In genomic region chr10:99845837-99846382, GRCh38 we compare ENCODE assay signal across 1 cellular context.
TF ChIP-seq lines count a peak whose summit lies in the region.

No MANE protein-coding gene starts in this region.

TF ChIP-seq in HEK293, 187 proteins besides CTCF, POLR2A, EP300 and RAD21 (continued from another document):
- no peak for TF ChIP-seq ZBTB26 (tag by site-specific recombination; optimal IDR thresholded peaks at IDR 0.05)
- TF ChIP-seq PATZ1 (tag by site-specific recombination; IDR thresholded peaks at IDR 0.05): no peak
- no peak for TF ChIP-seq ZBTB44 (tag by site-specific recombination; IDR thresholded peaks at IDR 0.05)
- no peak for TF ChIP-seq KLF9 (tag by site-specific recombination; IDR thresholded peaks at IDR 0.05; ENCODE audit: low read depth)
- TF ChIP-seq OVOL3 (tag by site-specific recombination; IDR thresholded peaks at IDR 0.05): no peak
- no peak for TF ChIP-seq ZNF302 (tag by site-specific recombination; IDR thresholded peaks at IDR 0.05; ENCODE audit: low read depth)
- no peak for TF ChIP-seq ZNF335 (tag by site-specific recombination; conservative IDR thresholded peaks at IDR 0.05)
- TF ChIP-seq ZNF704 (tag by site-specific recombination; IDR thresholded peaks at IDR 0.05): no peak
- TF ChIP-seq ZNF184 (tag by site-specific recombination; IDR thresholded peaks at IDR 0.05): no peak
- TF ChIP-seq ZNF10 (tag by site-specific recombination; IDR thresholded peaks at IDR 0.05): no peak
- no peak for TF ChIP-seq BCL11A (tag by site-specific recombination; IDR thresholded peaks at IDR 0.05; ENCODE audit: low read depth)
- TF ChIP-seq ZNF274 (IDR thresholded peaks at IDR 0.05; ENCODE audit: low read length): no peak
- TF ChIP-seq ZNF274 (tag by site-specific recombination; IDR thresholded peaks at IDR 0.05; ENCODE audit: borderline replicate concordance): no peak
- TF ChIP-seq PBX3 (CRISPR knock-in tag; IDR thresholded peaks at IDR 0.05): no peak
- no peak for TF ChIP-seq ZNF214 (tag by site-specific recombination; IDR thresholded peaks at IDR 0.05; ENCODE audit: borderline replicate concordance)
- TF ChIP-seq ZNF239 (tag by site-specific recombination; IDR thresholded peaks at IDR 0.05): no peak
- TF ChIP-seq ZNF280C (tag by site-specific recombination; IDR thresholded peaks at IDR 0.05): no peak
- TF ChIP-seq ZNF626 (tag by site-specific recombination; IDR thresholded peaks at IDR 0.05): no peak
- no peak for TF ChIP-seq PRDM4 (tag by site-specific recombination; IDR thresholded peaks at IDR 0.05)
- TF ChIP-seq ZNF677 (tag by site-specific recombination; IDR thresholded peaks at IDR 0.05): no peak
- TF ChIP-seq ATF2 (tag by site-specific recombination; IDR thresholded peaks at IDR 0.05; ENCODE audit: low read depth): peak; percentile 37; the same call in 1 of the 2 replicates
- no peak for TF ChIP-seq ZNF433 (tag by site-specific recombination; IDR thresholded peaks at IDR 0.05; ENCODE audit: low read depth)
- no peak for TF ChIP-seq ZNF548 (tag by site-specific recombination; IDR thresholded peaks at IDR 0.05)
- peak; percentile 63; the same call in 1 of the 2 replicates for TF ChIP-seq ZNF394 (tag by site-specific recombination; IDR thresholded peaks at IDR 0.05; ENCODE audit: borderline replicate concordance)
- TF ChIP-seq ZNF670 (tag by site-specific recombination; IDR thresholded peaks at IDR 0.05; ENCODE audit: low read depth): no peak
- no peak for TF ChIP-seq ZFP3 (tag by site-specific recombination; IDR thresholded peaks at IDR 0.05; ENCODE audit: low read depth)
- peak; percentile 100 for TF ChIP-seq ZNF654 (tag by site-specific recombination; IDR thresholded peaks at IDR 0.05; ENCODE audit: low read depth)
- no peak for TF ChIP-seq YY1 (tag by site-specific recombination; IDR thresholded peaks at IDR 0.05)
- TF ChIP-seq ZNF169 (tag by site-specific recombination; IDR thresholded peaks at IDR 0.05): no peak
- TF ChIP-seq ZNF341 (tag by site-specific recombination; IDR thresholded peaks at IDR 0.05; ENCODE audit: low read depth): no peak
- no peak for TF ChIP-seq ZNF544 (tag by site-specific recombination; IDR thresholded peaks at IDR 0.05)
- TF ChIP-seq ZNF585B (tag by site-specific recombination; IDR thresholded peaks at IDR 0.05): no peak
- 0 out of 2 replicates have a peak, but pooled peaks have one; percentile 31 for TF ChIP-seq ZSCAN30 (tag by site-specific recombination; IDR thresholded peaks at IDR 0.05)
- TF ChIP-seq ZNF211 (tag by site-specific recombination; IDR thresholded peaks at IDR 0.05; ENCODE audit: low read depth): no peak
- TF ChIP-seq ZBTB7A (tag by site-specific recombination; IDR thresholded peaks at IDR 0.05; ENCODE audit: low read depth): no peak
- peak; percentile 29; the same call in 1 of the 2 replicates for TF ChIP-seq ZBTB48 (tag by site-specific recombination; IDR thresholded peaks at IDR 0.05)
- no peak for TF ChIP-seq ZNF561 (tag by site-specific recombination; IDR thresholded peaks at IDR 0.05; ENCODE audit: borderline replicate concordance)
- TF ChIP-seq ZNF660 (tag by site-specific recombination; IDR thresholded peaks at IDR 0.05): peak; percentile 95
- no peak for TF ChIP-seq SCRT2 (tag by site-specific recombination; IDR thresholded peaks at IDR 0.05)
- TF ChIP-seq INSM2 (tag by site-specific recombination; IDR thresholded peaks at IDR 0.05): no peak
- TF ChIP-seq ZBTB17 (tag by site-specific recombination; IDR thresholded peaks at IDR 0.05): peak; percentile 74
